Comparison of ENCODE assay signal across 8 cellular contexts in genomic region chrX:24241822-24242648, GRCh38.
A peak's percentile ranks its signal among the peaks of the same experiment; 100 is the strongest.
DNase-seq lines count a peak whose midpoint lies in the region; ATAC-seq and TF ChIP-seq lines count a peak whose summit lies in the region.

No MANE protein-coding gene starts in this region.

- H2BK15ac ChIP-seq in mesendoderm (replicated peaks; ENCODE audit: low read depth): no peak overlapping the region

- no peak overlapping the region for H3K4me2 ChIP-seq in mesendoderm (ENCODE audit: low read length)

- no peak overlapping the region for H4K8ac ChIP-seq in mesendoderm (ENCODE audit: low read depth, low read length)

- H3K36me3 ChIP-seq in colonic mucosa: no peaks in the 10 kb centered on the region
- H3K36me3 ChIP-seq in mesendoderm (ENCODE audit: control insufficient read depth, insufficient read depth, low read length): no peaks in the 10 kb centered on the region

- H3K4me1 ChIP-seq in colonic mucosa (no peaks in the 10 kb centered on the region), mesendoderm (ENCODE audit: control insufficient read depth, low read depth, low read length) (no peaks in the 10 kb centered on the region)

- DNase-seq in EL (peak; percentile 21), NCI-H345 treated with DMSO at 0.1 percent for 48 hours (lab: John Stamatoyannopoulos, UW; ENCODE audit: unreplicated experiment) (peak; percentile 10), colonic mucosa (no peak), mesendoderm (peak; percentile 33)
- DNase-seq in activated effector memory CD4-positive, alpha-beta T cell treated with anti-CD3 and anti-CD28 coated beads, Interleukin-2, amount 50 U/mL, for 16 hours: no peak

- no peak overlapping the region for H3K18ac ChIP-seq in mesendoderm (ENCODE audit: low read length)

- H2BK120ac ChIP-seq in mesendoderm (ENCODE audit: low read depth, low read length): no peak overlapping the region

- no CpG with 5 or more reads among the region's 13 CpGs for whole genome bisulfite sequencing in mesendoderm (ENCODE audit: extremely low coverage, insufficient coverage, low lambda C conversion rate)

- no peak overlapping the region for H2AK5ac ChIP-seq in mesendoderm (ENCODE audit: low read length)

- H3K79me2 ChIP-seq in mesendoderm (ENCODE audit: control insufficient read depth, insufficient read depth, low read length): no peaks in the 10 kb centered on the region

- no peak overlapping the region for H2BK5ac ChIP-seq in mesendoderm (ENCODE audit: low read length)

- intact Hi-C loops in colonic mucosa (cut with DNase I): no loop called here

- no peak overlapping the region for H3K27ac ChIP-seq in 22Rv1
- no peak overlapping the region for H3K27ac ChIP-seq in colonic mucosa
- H3K27ac ChIP-seq in mesendoderm (ENCODE audit: low read depth, low read length): no peak overlapping the region

- no peaks in the 10 kb centered on the region for H3K79me1 ChIP-seq in mesendoderm (ENCODE audit: low read length)

- no peak overlapping the region for H3K4ac ChIP-seq in mesendoderm (ENCODE audit: low read depth, low read length)

- H3K23ac ChIP-seq in mesendoderm (ENCODE audit: low read length): no peak overlapping the region

- no peaks in the 10 kb centered on the region for H3K9me3 ChIP-seq in colonic mucosa

- H3K27me3 ChIP-seq in colonic mucosa (no peaks in the 10 kb centered on the region), mesendoderm (ENCODE audit: insufficient read depth, low read length, poor library complexity) (no peaks in the 10 kb centered on the region)

- H3K9ac ChIP-seq in colonic mucosa (ENCODE audit: low read depth in 2 of 2, low read length in 2 of 2) (no peak overlapping the region), mesendoderm (ENCODE audit: low read length) (no peak overlapping the region)

- peak; percentile 2 for ATAC-seq in HG02678 (IDR thresholded peaks at IDR 0.05; ENCODE audit: unreplicated experiment)
- no peak for ATAC-seq in GM21717 (IDR thresholded peaks at IDR 0.05; ENCODE audit: unreplicated experiment)

- TF ChIP-seq CTCF in 22Rv1 (IDR thresholded peaks at IDR 0.05) (peak; percentile 41), colonic mucosa (IDR thresholded peaks at IDR 0.05) (peak; percentile 25)

- H3K4me3 ChIP-seq in colonic mucosa: no peak overlapping the region
- H3K4me3 ChIP-seq in mesendoderm (ENCODE audit: low read length): no peak overlapping the region

- H4K5ac ChIP-seq in mesendoderm (ENCODE audit: low read length): no peak overlapping the region

- H3K56ac ChIP-seq in mesendoderm (ENCODE audit: low read length): no peak overlapping the region

Comparison
In these comparisons a context has a peak if more than half of its experiments do, and no peak if none do; other contexts are left out.
1. DNase-seq: peak in EL (single experiment), NCI-H345 treated with DMSO at 0.1 percent for 48 hours (single experiment) and mesendoderm (single experiment); none in colonic mucosa (single experiment) and activated effector memory CD4-positive, alpha-beta T cell treated with anti-CD3 and anti-CD28 coated beads, Interleukin-2, amount 50 U/mL, for 16 hours (single experiment).